Comparison of ENCODE assay signal across 20 cellular contexts in genomic region chr5:66072031-66072430, GRCh38.
DNase-seq lines count a peak whose midpoint lies in the region; ATAC-seq, FAIRE-seq and TF ChIP-seq lines count a peak whose summit lies in the region.
"Had no signal": no experiment of that assay in that cellular context is flagged by ENCODE, and none has a peak within 500 bp of the region (broad histone marks: within the 10 kb centered on the region; RNA-seq: fewer than 3 reads in every experiment).

No MANE protein-coding gene starts in this region.

- H3K4me1 Mint-ChIP-seq in activated naive CD4-positive, alpha-beta T cell treated with anti-CD3 and anti-CD28 coated beads, Interleukin-2, amount 10 ng/mL, durations not matched to agents 7 days and 5 days, result no peaks in the 10 kb centered on the region
- H3K4me1 Mint-ChIP-seq in HFFc6 (ENCODE audit: low read depth) (peaks cover 12% of the 10 kb centered on the region), astrocyte (ENCODE audit: low read depth, unreplicated experiment) (peaks cover 6% of the 10 kb centered on the region)
- no peaks in the 10 kb centered on the region for H3K4me1 Mint-ChIP-seq in stimulated activated memory B cell treated with anti-CD40 and anti-IgM and Interleukin-4, amounts not matched to agents 10 μg/mL and 1 μg/mL and 100 μg/mL, for 72 hours
- H3K4me1 Mint-ChIP-seq: GM23338 had no signal

- CTCF ChIA-PET in activated naive CD4-positive, alpha-beta T cell treated with anti-CD3 and anti-CD28 coated beads, Interleukin-2, amount 10 ng/mL, durations not matched to agents 7 days and 5 days (lab: Charles Lee), result no interaction called here

- peak; percentile 75 to 94 for ATAC-seq in activated naive CD4-positive, alpha-beta T cell treated with anti-CD3 and anti-CD28 coated beads, Interleukin-2, amount 50 U/mL, for 72 hours
- no peak for ATAC-seq in stimulated activated memory B cell treated with anti-CD40 and anti-IgM and Interleukin-4, amounts not matched to agents 10 μg/mL and 1 μg/mL and 100 μg/mL, for 72 hours
- ATAC-seq: GM23338, HepG2, SK-N-SH treated with all-trans-retinoic acid at 6 μM for 48 hours had no signal

- H3K9me3 Mint-ChIP-seq in activated naive CD4-positive, alpha-beta T cell treated with anti-CD3 and anti-CD28 coated beads, Interleukin-2, amount 50 U/mL, for 72 hours, result no peaks in the 10 kb centered on the region
- no peaks in the 10 kb centered on the region for H3K9me3 Mint-ChIP-seq in activated naive CD4-positive, alpha-beta T cell treated with anti-CD3 and anti-CD28 coated beads, Interleukin-2, amount 10 ng/mL, durations not matched to agents 7 days and 5 days
- H3K9me3 Mint-ChIP-seq in HFFc6 (no peaks in the 10 kb centered on the region), astrocyte (ENCODE audit: unreplicated experiment) (no peaks in the 10 kb centered on the region)
- no peaks in the 10 kb centered on the region for H3K9me3 Mint-ChIP-seq in stimulated activated memory B cell treated with anti-CD40 and anti-IgM and Interleukin-4, amounts not matched to agents 10 μg/mL and 1 μg/mL and 100 μg/mL, for 72 hours
- H3K9me3 Mint-ChIP-seq: GM23338 had no signal

- H3K27me3 ChIP-seq in astrocyte (ENCODE audit: insufficient read depth, low read length), result no peaks in the 10 kb centered on the region

- peaks cover 5% of the 10 kb centered on the region for H4K20me1 ChIP-seq in astrocyte (ENCODE audit: insufficient read depth, low read length)

- peak; percentile 80 for FAIRE-seq in astrocyte (lab: Jason Lieb, UNC)
- FAIRE-seq: HepG2 had no signal

- no peak overlapping the region for H3K27ac ChIP-seq in astrocyte (ENCODE audit: low read depth, low read length)
- H3K27ac ChIP-seq: C4-2B had no signal

- no peaks in the 10 kb centered on the region for H3K9me3 ChIP-seq in astrocyte (ENCODE audit: insufficient read depth, low read depth, low read length)
- H3K9me3 ChIP-seq: Caco-2 had no signal

- peak in 1 of 2 donors; percentile 7 for DNase-seq in activated naive CD4-positive, alpha-beta T cell treated with anti-CD3 and anti-CD28 coated beads, Interleukin-2, amount 50 U/mL, for 72 hours (ENCODE audit: low spot score in 2 of 2)
- no peak for DNase-seq in activated naive CD4-positive, alpha-beta T cell treated with anti-CD3 and anti-CD28 coated beads, Interleukin-2, amount 10 ng/mL, durations not matched to agents 7 days and 5 days
- peak; percentile 4 for DNase-seq in HFFc6
- DNase-seq in astrocyte (ENCODE audit: low read depth), result no peak
- DNase-seq in superior temporal gyrus (ENCODE audit: extremely low spot score), result peak; percentile 6
- no peak for DNase-seq in DMS79 treated with DMSO at 0.1 percent for 48 hours (lab: John Stamatoyannopoulos, UW)
- no peak for DNase-seq in NCI-H524 (lab: John Stamatoyannopoulos, UW)
- DNase-seq: Caco-2, DMS153, Kasumi-1, NCI-H1105 treated with DMSO at 0.1 percent for 48 hours, NCI-H187, NCI-H345, NCI-H526 treated with DMSO at 0.1 percent for 48 hours, SHP77 treated with DMSO at 0.1 percent for 48 hours had no signal

- no peaks in the 10 kb centered on the region for H3K27me3 Mint-ChIP-seq in activated naive CD4-positive, alpha-beta T cell treated with anti-CD3 and anti-CD28 coated beads, Interleukin-2, amount 10 ng/mL, durations not matched to agents 7 days and 5 days
- peaks cover 8% of the 10 kb centered on the region for H3K27me3 Mint-ChIP-seq in HFFc6 (ENCODE audit: insufficient read depth)
- no peaks in the 10 kb centered on the region for H3K27me3 Mint-ChIP-seq in astrocyte (ENCODE audit: low read depth, unreplicated experiment)
- no peaks in the 10 kb centered on the region for H3K27me3 Mint-ChIP-seq in stimulated activated memory B cell treated with anti-CD40 and anti-IgM and Interleukin-4, amounts not matched to agents 10 μg/mL and 1 μg/mL and 100 μg/mL, for 72 hours

- H3K4me2 ChIP-seq in astrocyte (ENCODE audit: low read length), result no peak overlapping the region
- H3K4me2 ChIP-seq: GM23338 had no signal

- H3K4me1 ChIP-seq in astrocyte (ENCODE audit: insufficient read depth, low read length), result no peaks in the 10 kb centered on the region
- H3K4me1 ChIP-seq: Caco-2 had no signal

- H3K4me3 Mint-ChIP-seq in activated naive CD4-positive, alpha-beta T cell treated with anti-CD3 and anti-CD28 coated beads, Interleukin-2, amount 10 ng/mL, durations not matched to agents 7 days and 5 days, result no peak overlapping the region
- H3K4me3 Mint-ChIP-seq in HFFc6, result no peak overlapping the region
- no peak overlapping the region for H3K4me3 Mint-ChIP-seq in astrocyte (ENCODE audit: unreplicated experiment)
- H3K4me3 Mint-ChIP-seq in stimulated activated memory B cell treated with anti-CD40 and anti-IgM and Interleukin-4, amounts not matched to agents 10 μg/mL and 1 μg/mL and 100 μg/mL, for 72 hours, result no peak overlapping the region
- H3K4me3 Mint-ChIP-seq: GM23338 had no signal

- H3K36me3 Mint-ChIP-seq in activated naive CD4-positive, alpha-beta T cell treated with anti-CD3 and anti-CD28 coated beads, Interleukin-2, amount 50 U/mL, for 72 hours, result peaks cover 0 to 5% of the 10 kb centered on the region in 2 donors
- H3K36me3 Mint-ChIP-seq in activated naive CD4-positive, alpha-beta T cell treated with anti-CD3 and anti-CD28 coated beads, Interleukin-2, amount 10 ng/mL, durations not matched to agents 7 days and 5 days, result peaks cover 24% of the 10 kb centered on the region
- H3K36me3 Mint-ChIP-seq in HFFc6 (ENCODE audit: low read depth) (peaks cover 35% of the 10 kb centered on the region), astrocyte (ENCODE audit: low read depth, unreplicated experiment) (peaks cover 5% of the 10 kb centered on the region)
- peaks cover 28% of the 10 kb centered on the region for H3K36me3 Mint-ChIP-seq in stimulated activated memory B cell treated with anti-CD40 and anti-IgM and Interleukin-4, amounts not matched to agents 10 μg/mL and 1 μg/mL and 100 μg/mL, for 72 hours

- H2AFZ ChIP-seq in astrocyte (ENCODE audit: low read depth, low read length), result no peak overlapping the region
- H2AFZ ChIP-seq: GM23338 had no signal

- no peak overlapping the region for H3K27ac Mint-ChIP-seq in activated naive CD4-positive, alpha-beta T cell treated with anti-CD3 and anti-CD28 coated beads, Interleukin-2, amount 50 U/mL, for 72 hours
- no peak overlapping the region for H3K27ac Mint-ChIP-seq in activated naive CD4-positive, alpha-beta T cell treated with anti-CD3 and anti-CD28 coated beads, Interleukin-2, amount 10 ng/mL, durations not matched to agents 7 days and 5 days
- H3K27ac Mint-ChIP-seq in HFFc6 (peak overlapping the region; percentile 12; the same call in 1 of the 2 replicates), astrocyte (ENCODE audit: unreplicated experiment) (no peak overlapping the region)
- no peak overlapping the region for H3K27ac Mint-ChIP-seq in stimulated activated memory B cell treated with anti-CD40 and anti-IgM and Interleukin-4, amounts not matched to agents 10 μg/mL and 1 μg/mL and 100 μg/mL, for 72 hours
- H3K27ac Mint-ChIP-seq: GM23338 had no signal

- H3K36me3 ChIP-seq in astrocyte (ENCODE audit: insufficient read depth, low read length), result peaks cover 17% of the 10 kb centered on the region

- peaks cover 20% of the 10 kb centered on the region for H3K79me2 ChIP-seq in astrocyte (ENCODE audit: insufficient read depth, low read length)

- TF ChIP-seq CTCF in HFFc6 (IDR thresholded peaks at IDR 0.05), result no peak
- no peak for TF ChIP-seq CTCF in astrocyte (IDR thresholded peaks at IDR 0.05; ENCODE audit: insufficient read depth, low read depth, low read length)

- H3K9ac ChIP-seq in astrocyte (ENCODE audit: low read length), result no peak overlapping the region

- no peak overlapping the region for H3K4me3 ChIP-seq in astrocyte (ENCODE audit: insufficient read depth, low read depth, low read length)
- H3K4me3 ChIP-seq: GM23338 had no signal

Comparison
In these comparisons a context has a peak if more than half of its experiments do, and no peak if none do; other contexts are left out.
1. DNase-seq: peak in HFFc6 (single experiment) and superior temporal gyrus (single experiment); none in activated naive CD4-positive, alpha-beta T cell treated with anti-CD3 and anti-CD28 coated beads, Interleukin-2, amount 10 ng/mL, durations not matched to agents 7 days and 5 days (single experiment), astrocyte (single experiment), DMS79 treated with DMSO at 0.1 percent for 48 hours (single experiment) and NCI-H524 (0 of 2).